Comparison of ENCODE assay signal across 8 cellular contexts in the genomic region with DNA sequence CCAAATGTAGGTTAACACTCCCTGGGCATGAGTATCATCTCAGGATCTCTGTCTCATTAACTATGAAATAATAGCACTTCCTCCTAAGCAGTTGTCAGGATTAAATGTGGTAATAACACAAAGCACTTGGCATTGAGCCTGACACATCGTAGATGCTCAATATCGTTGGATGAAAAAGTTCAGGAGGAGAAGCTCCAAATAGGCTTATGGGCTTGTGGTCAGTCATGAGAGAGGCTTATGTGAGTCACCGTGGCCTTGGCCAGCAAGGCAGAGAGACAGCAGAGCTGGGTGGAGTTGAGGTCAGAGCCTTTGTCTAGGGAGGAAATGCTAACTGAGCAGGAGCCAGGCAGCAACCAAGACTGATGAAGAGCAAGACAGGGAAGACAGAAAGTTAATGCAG.
DNase-seq lines count a peak whose midpoint lies in the region; TF ChIP-seq lines count a peak whose summit lies in the region.

No MANE protein-coding gene starts in this region.

- H3K27ac ChIP-seq in trophoblast cell (ENCODE audit: low read depth, low read length) (no peak overlapping the region), caudate nucleus (ENCODE audit: low read depth, low read length) (no peak overlapping the region)

- no peak overlapping the region for H3K4me3 ChIP-seq in trophoblast cell (ENCODE audit: low read depth, low read length)

- H3K4me2 ChIP-seq in trophoblast cell (ENCODE audit: low read length), result no peak overlapping the region

- peak overlapping the region; percentile 58 for H3K27ac Mint-ChIP-seq in endothelial cell (ENCODE audit: unreplicated experiment)

- H3K79me2 ChIP-seq in trophoblast cell (ENCODE audit: control insufficient read depth, insufficient read depth, low read length, poor library complexity), result no peaks in the 10 kb centered on the region

- H2AFZ ChIP-seq in trophoblast cell (ENCODE audit: insufficient read depth, low read length, poor library complexity), result no peak overlapping the region

- no peak overlapping the region for H4K12ac ChIP-seq in trophoblast cell (ENCODE audit: low read depth, low read length)

- no peak overlapping the region for H4K8ac ChIP-seq in trophoblast cell (ENCODE audit: low read depth, low read length)

- H3K9me3 Mint-ChIP-seq in endothelial cell (ENCODE audit: unreplicated experiment), result no peaks in the 10 kb centered on the region

- H3K23ac ChIP-seq in trophoblast cell (ENCODE audit: low read length), result no peak overlapping the region

- no peak overlapping the region for H3K18ac ChIP-seq in trophoblast cell (ENCODE audit: low read length)

- WGBS in trophoblast cell (ENCODE audit: extremely low coverage, insufficient coverage, insufficient read length), result no CpG with 5 or more reads among the region's 3 CpGs

- H4K91ac ChIP-seq in trophoblast cell (ENCODE audit: low read depth, low read length), result no peak overlapping the region

- no peak overlapping the region for H3K14ac ChIP-seq in trophoblast cell (ENCODE audit: low read length)

- H3K79me1 ChIP-seq in trophoblast cell (ENCODE audit: low read length), result no peaks in the 10 kb centered on the region

- H3K4ac ChIP-seq in trophoblast cell (ENCODE audit: low read depth, low read length), result no peak overlapping the region

- no peak overlapping the region for H2BK5ac ChIP-seq in trophoblast cell (ENCODE audit: low read depth, low read length, poor library complexity)

- no peak overlapping the region for H3K9ac ChIP-seq in trophoblast cell (ENCODE audit: low read length)

- H2BK120ac ChIP-seq in trophoblast cell (ENCODE audit: insufficient read depth, low read length, poor library complexity), result no peak overlapping the region

- H3K4me1 ChIP-seq in trophoblast cell (ENCODE audit: control insufficient read depth in 1 of 2, insufficient read depth in 2 of 2, low read length in 2 of 2), result no peaks in the 10 kb centered on the region

- H3K27me3 Mint-ChIP-seq in endothelial cell (ENCODE audit: unreplicated experiment), result peaks cover 2% of the 10 kb centered on the region

- DNase-seq in GM03348 (ENCODE audit: low spot score), result peak; percentile 89
- peak; percentile 51 for DNase-seq in NCI-H2196 treated with DMSO at 0.1 percent for 48 hours (lab: John Stamatoyannopoulos, UW; ENCODE audit: unreplicated experiment)
- DNase-seq in endothelial cell (ENCODE audit: low spot score), result no peak
- DNase-seq in trophoblast cell, result peak; percentile 13 to 42
- DNase-seq in amygdala (lab: John Stamatoyannopoulos, UW), result no peak
- no peak for DNase-seq in epidermal melanocyte (ENCODE audit: insufficient read length, low spot score)
- no peak for DNase-seq in inferior parietal cortex (ENCODE audit: extremely low spot score)
- DNase-seq in caudate nucleus (lab: John Stamatoyannopoulos, UW), result no peak

- no peak overlapping the region for H2BK12ac ChIP-seq in trophoblast cell (ENCODE audit: low read length)

- H3K4me3 Mint-ChIP-seq in endothelial cell (ENCODE audit: unreplicated experiment), result no peak overlapping the region

- TF ChIP-seq CTCF in endothelial cell (IDR thresholded peaks at IDR 0.05; ENCODE audit: unreplicated experiment), result no peak

- H3K9me3 ChIP-seq in trophoblast cell (ENCODE audit: insufficient read depth, low read depth, low read length), result no peaks in the 10 kb centered on the region

- H3K27me3 ChIP-seq in trophoblast cell (ENCODE audit: insufficient read depth, low read length), result no peaks in the 10 kb centered on the region

- H3K36me3 Mint-ChIP-seq in endothelial cell (ENCODE audit: low read depth, unreplicated experiment), result no peaks in the 10 kb centered on the region

- peaks cover 29% of the 10 kb centered on the region for H3K4me1 Mint-ChIP-seq in endothelial cell (ENCODE audit: unreplicated experiment)

- no peaks in the 10 kb centered on the region for H3K36me3 ChIP-seq in trophoblast cell (ENCODE audit: control insufficient read depth in 1 of 2, insufficient read depth in 2 of 2, low read length in 2 of 2)

- H2AK5ac ChIP-seq in trophoblast cell (ENCODE audit: low read length), result no peak overlapping the region

Comparison
In these comparisons a context has a peak if more than half of its experiments do, and no peak if none do; other contexts are left out.
1. DNase-seq: peak in GM03348 (single experiment), NCI-H2196 treated with DMSO at 0.1 percent for 48 hours (single experiment) and trophoblast cell (2 of 2); none in endothelial cell (single experiment), amygdala (0 of 56), epidermal melanocyte (single experiment), inferior parietal cortex (single experiment) and caudate nucleus (0 of 61).